ENCODE assay signal across 32 cellular contexts in genomic region chr10:104277785-104278184, GRCh38. TPM values are rescaled to one million over a fixed set of nuclear protein-coding genes. Genes with fewer than 3 reads are reported as not detected.
DNase-seq lines count a peak whose midpoint lies in the region; ATAC-seq and TF ChIP-seq lines count a peak whose summit lies in the region.
"Had no signal": no experiment of that assay in that cellular context is flagged by ENCODE, and none has a peak within 500 bp of the region (broad histone marks: within the 10 kb centered on the region; RNA-seq: fewer than 3 reads in every experiment).

No MANE protein-coding gene starts in this region.

- H3K9ac ChIP-seq in colonic mucosa (ENCODE audit: low read depth in 2 of 2, low read length in 2 of 2), result no peak overlapping the region
- H3K9ac ChIP-seq: neural progenitor cell had no signal

- ATAC-seq in GM23338, result no peak
- ATAC-seq: gastrocnemius medialis; K562; left lobe of liver; sciatic nerve; stimulated activated effector memory CD8-positive, alpha-beta T cell treated with anti-CD3 and anti-CD28 coated beads, Interleukin-12 subunit alpha, Interleukin-12 subunit beta, amount 100 ng/mL, for 72 hours had no signal

- H3K9me3 Mint-ChIP-seq in GM23338, result no peaks in the 10 kb centered on the region
- H3K9me3 Mint-ChIP-seq: activated T-cell treated with anti-CD3 and anti-CD28 coated beads, Interleukin-2, amount 50 U/mL, for 24 hours; CD4-positive, alpha-beta T cell; H9; memory B cell; neural progenitor cell; stimulated activated effector memory CD8-positive, alpha-beta T cell treated with anti-CD3 and anti-CD28 coated beads, Interleukin-12 subunit alpha, Interleukin-12 subunit beta, amount 100 ng/mL, for 72 hours; T-helper 2 cell treated with Interferon-gamma antibody and Interleukin-4, amounts not matched to agents 5 μg/mL and 100 μg/mL, for 36 hours had no signal

- TF ChIP-seq CTCF in C4-2B (conservative IDR thresholded peaks at IDR 0.05) (no peak), colonic mucosa (IDR thresholded peaks at IDR 0.05) (no peak), GM23338 (conservative IDR thresholded peaks at IDR 0.05; ENCODE audit: low read depth in 2 of 2) (no peak)

- no peak overlapping the region for H2AFZ ChIP-seq in GM23338
- H2AFZ ChIP-seq: neural progenitor cell had no signal

- H3K4me3 ChIP-seq in colonic mucosa, result no peak overlapping the region
- no peak overlapping the region for H3K4me3 ChIP-seq in GM23338
- H3K4me3 ChIP-seq: dorsolateral prefrontal cortex, gastrocnemius medialis, K562, MG63, neural progenitor cell, uterus had no signal

- H3K9me3 ChIP-seq in colonic mucosa, result no peaks in the 10 kb centered on the region
- H3K9me3 ChIP-seq: gastrocnemius medialis, MG63, uterus had no signal

- peaks cover 12% of the 10 kb centered on the region for H3K27me3 Mint-ChIP-seq in GM23338 (ENCODE audit: insufficient read depth, low read depth, poor library complexity)

- no peak overlapping the region for H3K4me2 ChIP-seq in GM23338
- H3K4me2 ChIP-seq: neural progenitor cell had no signal

- peaks cover 16% of the 10 kb centered on the region for H3K79me2 ChIP-seq in GM23338 (replicated peaks; ENCODE audit: insufficient read depth)

- H3K36me3 ChIP-seq in colonic mucosa, result no peaks in the 10 kb centered on the region
- no peaks in the 10 kb centered on the region for H3K36me3 ChIP-seq in GM23338 (ENCODE audit: insufficient read depth)
- H3K36me3 ChIP-seq: gastrocnemius medialis, MG63, neural progenitor cell, uterus, WERI-Rb-1 had no signal

- H3K27ac Mint-ChIP-seq in GM23338, result no peak overlapping the region
- H3K27ac Mint-ChIP-seq: activated T-cell treated with anti-CD3 and anti-CD28 coated beads, Interleukin-2, amount 50 U/mL, for 24 hours; CD4-positive, alpha-beta T cell; H9; memory B cell; neural progenitor cell; stimulated activated effector memory CD8-positive, alpha-beta T cell treated with anti-CD3 and anti-CD28 coated beads, Interleukin-12 subunit alpha, Interleukin-12 subunit beta, amount 100 ng/mL, for 72 hours; T-helper 2 cell treated with Interferon-gamma antibody and Interleukin-4, amounts not matched to agents 5 μg/mL and 100 μg/mL, for 36 hours had no signal

- H3K9me2 ChIP-seq in GM23338 (ENCODE audit: insufficient read depth), result no peaks in the 10 kb centered on the region

- intact Hi-C loops in colonic mucosa (cut with DNase I), result no loop called here

- H3K27me3 ChIP-seq in colonic mucosa (no peaks in the 10 kb centered on the region), GM23338 (ENCODE audit: insufficient read depth) (0 out of 2 replicates have a peak, but pooled peaks cover 8% of the 10 kb centered on the region)
- H3K27me3 ChIP-seq: dorsolateral prefrontal cortex, MG63, uterus had no signal

- H3K27ac ChIP-seq in C4-2B (peak overlapping the region; percentile 73), colonic mucosa (no peak overlapping the region), GM23338 (ENCODE audit: low read depth) (no peak overlapping the region)
- H3K27ac ChIP-seq: dorsolateral prefrontal cortex, gastrocnemius medialis, neural progenitor cell, uterus, WERI-Rb-1 had no signal

- H3F3A ChIP-seq in GM23338 (replicated peaks; ENCODE audit: low read depth), result no peaks in the 10 kb centered on the region

- H3K4me3 Mint-ChIP-seq in GM23338, result no peak overlapping the region
- H3K4me3 Mint-ChIP-seq: activated T-cell treated with anti-CD3 and anti-CD28 coated beads, Interleukin-2, amount 50 U/mL, for 24 hours; CD4-positive, alpha-beta T cell; H9; memory B cell; neural progenitor cell; stimulated activated effector memory CD8-positive, alpha-beta T cell treated with anti-CD3 and anti-CD28 coated beads, Interleukin-12 subunit alpha, Interleukin-12 subunit beta, amount 100 ng/mL, for 72 hours; T-helper 2 cell treated with Interferon-gamma antibody and Interleukin-4, amounts not matched to agents 5 μg/mL and 100 μg/mL, for 36 hours had no signal

- H3K36me3 Mint-ChIP-seq in GM23338 (ENCODE audit: low read depth), result peaks cover 12% of the 10 kb centered on the region; the same call in 1 of the 3 replicates
- H3K36me3 Mint-ChIP-seq: memory B cell; neural progenitor cell; stimulated activated effector memory CD8-positive, alpha-beta T cell treated with anti-CD3 and anti-CD28 coated beads, Interleukin-12 subunit alpha, Interleukin-12 subunit beta, amount 100 ng/mL, for 72 hours had no signal

- peaks cover 17% of the 10 kb centered on the region; the same call in 2 of the 3 replicates for H3K4me1 Mint-ChIP-seq in GM23338
- H3K4me1 Mint-ChIP-seq: memory B cell; stimulated activated effector memory CD8-positive, alpha-beta T cell treated with anti-CD3 and anti-CD28 coated beads, Interleukin-12 subunit alpha, Interleukin-12 subunit beta, amount 100 ng/mL, for 72 hours had no signal

- no peaks in the 10 kb centered on the region; the same call in 1 of the 2 replicates for H4K20me1 ChIP-seq in GM23338 (replicated peaks; ENCODE audit: insufficient read depth)

- DNase-seq in NCI-H1105 (lab: John Stamatoyannopoulos, UW), result peak; percentile 27
- DNase-seq in NCI-H510A (lab: John Stamatoyannopoulos, UW), result peak; percentile 11
- peak; percentile 71 for DNase-seq in colonic mucosa
- DNase-seq in activated effector memory CD4-positive, alpha-beta T cell treated with Interleukin-2 at 50 U/mL for 16 hours, result no peak
- no peak for DNase-seq in activated CD8-positive, alpha-beta memory T cell treated with anti-CD3 and anti-CD28 coated beads for 24 hours
- no peak for DNase-seq in GM23338 (ENCODE audit: low spot score)
- DNase-seq in inferior parietal cortex (ENCODE audit: extremely low spot score), result no peak
- DNase-seq: 8988T; activated CD4-positive, alpha-beta T cell treated with anti-CD3 and anti-CD28 coated beads for 48 hours; activated T-cell treated with anti-CD3 and anti-CD28 coated beads, Interleukin-2, amount 50 U/mL, for 24 hours; CD4-positive, alpha-beta T cell; dorsolateral prefrontal cortex; gastrocnemius medialis; H9; MG63; NCI-H1436 treated with DMSO at 0.1 percent for 48 hours; NCI-H2171 treated with DMSO at 0.1 percent for 48 hours; NK-92 treated with Interleukin-12 subunit alpha and Interleukin-12 subunit beta, amount 100 ng/mL, for 24 hours; Right ventricle myocardium superior; stimulated activated CD4-positive, alpha-beta T cell treated with anti-CD3 and anti-CD28 coated beads, Interleukin-4, amount 100 ng/mL, for 24 hours; substantia nigra; uterus; WERI-Rb-1 had no signal

- H3K4me1 ChIP-seq in colonic mucosa, result no peaks in the 10 kb centered on the region
- peaks cover 17% of the 10 kb centered on the region for H3K4me1 ChIP-seq in GM23338 (ENCODE audit: insufficient read depth)
- H3K4me1 ChIP-seq: gastrocnemius medialis, neural progenitor cell, uterus had no signal

TF ChIP-seq in GM23338, 12 proteins besides CTCF, POLR2A, EP300 and RAD21 (continues in another document):
- TF ChIP-seq NANOG (IDR thresholded peaks at IDR 0.05; ENCODE audit: borderline replicate concordance) (no peak), POLR2AphosphoS5 (IDR thresholded peaks at IDR 0.05; ENCODE audit: low read depth) (no peak), ZNF114 (CRISPR knock-in tag; IDR thresholded peaks at IDR 0.05) (no peak)

RNA-seq across cellular contexts. Expression of gene GSTO2, which starts 8.8 kb away (rescaled TPM):
- total RNA-seq in colonic mucosa, result 10 to 100 TPM; 12.8 to 18.9 TPM
- total RNA-seq in GM23338 (2014; rRNA removed; shearing (Covaris generic)), result 30.7 and 39.3 TPM in 2 replicates
- polyA plus RNA-seq in GM23338 (2016; fragmentation: Nextera tagmentation; extraction: Ambion mirVana), result 49.8 and 51.3 TPM in 2 replicates

RNA-seq across cellular contexts. Expression of gene GSTO1, which starts 23.1 kb away (rescaled TPM):
- 10 to 100 TPM; 89.9 to 98.0 TPM for total RNA-seq in colonic mucosa
- 52.5 and 75.3 TPM in 2 replicates for total RNA-seq in GM23338 (2014; rRNA removed; shearing (Covaris generic))
- 182 and 204 TPM in 2 replicates for polyA plus RNA-seq in GM23338 (2016; fragmentation: Nextera tagmentation; extraction: Ambion mirVana)

RNA-seq across cellular contexts. Expression of gene CFAP43, which starts 45.6 kb away (rescaled TPM):
- total RNA-seq in colonic mucosa, result under 1 TPM; 0.16 to 0.49 TPM
- 0.24 and 0.47 TPM in 2 replicates for total RNA-seq in GM23338 (2014; rRNA removed; shearing (Covaris generic))
- 0.44 TPM in 1 of 2 replicates, not detected in the other for polyA plus RNA-seq in GM23338 (2016; fragmentation: Nextera tagmentation; extraction: Ambion mirVana)
- total RNA-seq: CD4-positive, alpha-beta T cell; gastrocnemius medialis; HT1080; Right ventricle myocardium superior had no signal

Comparison
In these comparisons a context has a peak if more than half of its experiments do, and no peak if none do; other contexts are left out.
1. DNase-seq: peak in NCI-H1105 (single experiment), NCI-H510A (single experiment) and colonic mucosa (single experiment); none in activated effector memory CD4-positive, alpha-beta T cell treated with Interleukin-2 at 50 U/mL for 16 hours (single experiment), activated CD8-positive, alpha-beta memory T cell treated with anti-CD3 and anti-CD28 coated beads for 24 hours (single experiment), GM23338 (single experiment) and inferior parietal cortex (single experiment).